Comparison of ENCODE assay signal across 1 cellular context in genomic region chr19:43594710-43595604, GRCh38.
A peak's percentile ranks its signal among the peaks of the same experiment; 100 is the strongest.
TF ChIP-seq lines count a peak whose summit lies in the region.

No MANE protein-coding gene starts in this region.

TF ChIP-seq in HepG2, 621 proteins besides CTCF, POLR2A, EP300 and RAD21 (continued from another document and continues in another):
- TF ChIP-seq ZNF318 (CRISPR knock-in tag; IDR thresholded peaks at IDR 0.05) = no peak
- no peak for TF ChIP-seq ZNF7 (CRISPR knock-in tag; IDR thresholded peaks at IDR 0.05)
- no peak for TF ChIP-seq TFDP1 (CRISPR knock-in tag; IDR thresholded peaks at IDR 0.05; ENCODE audit: borderline replicate concordance)
- no peak for TF ChIP-seq CENPT (CRISPR knock-in tag; IDR thresholded peaks at IDR 0.05; ENCODE audit: low read depth)
- TF ChIP-seq, protein P1, sequence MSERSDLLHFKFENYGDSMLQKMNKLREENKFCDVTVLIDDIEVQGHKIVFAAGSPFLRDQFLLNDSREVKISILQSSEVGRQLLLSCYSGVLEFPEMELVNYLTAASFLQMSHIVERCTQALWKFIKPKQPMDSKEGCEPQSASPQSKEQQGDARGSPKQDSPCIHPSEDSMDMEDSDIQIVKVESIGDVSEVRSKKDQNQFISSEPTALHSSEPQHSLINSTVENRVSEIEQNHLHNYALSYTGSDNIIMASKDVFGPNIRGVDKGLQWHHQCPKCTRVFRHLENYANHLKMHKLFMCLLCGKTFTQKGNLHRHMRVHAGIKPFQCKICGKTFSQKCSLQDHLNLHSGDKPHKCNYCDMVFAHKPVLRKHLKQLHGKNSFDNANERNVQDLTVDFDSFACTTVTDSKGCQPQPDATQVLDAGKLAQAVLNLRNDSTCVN (CRISPR knock-in tag; IDR thresholded peaks at IDR 0.05; ENCODE audit: borderline replicate concordance) = peak; percentile 30; the same call in 1 of the 2 replicates
- TF ChIP-seq, protein P2, sequence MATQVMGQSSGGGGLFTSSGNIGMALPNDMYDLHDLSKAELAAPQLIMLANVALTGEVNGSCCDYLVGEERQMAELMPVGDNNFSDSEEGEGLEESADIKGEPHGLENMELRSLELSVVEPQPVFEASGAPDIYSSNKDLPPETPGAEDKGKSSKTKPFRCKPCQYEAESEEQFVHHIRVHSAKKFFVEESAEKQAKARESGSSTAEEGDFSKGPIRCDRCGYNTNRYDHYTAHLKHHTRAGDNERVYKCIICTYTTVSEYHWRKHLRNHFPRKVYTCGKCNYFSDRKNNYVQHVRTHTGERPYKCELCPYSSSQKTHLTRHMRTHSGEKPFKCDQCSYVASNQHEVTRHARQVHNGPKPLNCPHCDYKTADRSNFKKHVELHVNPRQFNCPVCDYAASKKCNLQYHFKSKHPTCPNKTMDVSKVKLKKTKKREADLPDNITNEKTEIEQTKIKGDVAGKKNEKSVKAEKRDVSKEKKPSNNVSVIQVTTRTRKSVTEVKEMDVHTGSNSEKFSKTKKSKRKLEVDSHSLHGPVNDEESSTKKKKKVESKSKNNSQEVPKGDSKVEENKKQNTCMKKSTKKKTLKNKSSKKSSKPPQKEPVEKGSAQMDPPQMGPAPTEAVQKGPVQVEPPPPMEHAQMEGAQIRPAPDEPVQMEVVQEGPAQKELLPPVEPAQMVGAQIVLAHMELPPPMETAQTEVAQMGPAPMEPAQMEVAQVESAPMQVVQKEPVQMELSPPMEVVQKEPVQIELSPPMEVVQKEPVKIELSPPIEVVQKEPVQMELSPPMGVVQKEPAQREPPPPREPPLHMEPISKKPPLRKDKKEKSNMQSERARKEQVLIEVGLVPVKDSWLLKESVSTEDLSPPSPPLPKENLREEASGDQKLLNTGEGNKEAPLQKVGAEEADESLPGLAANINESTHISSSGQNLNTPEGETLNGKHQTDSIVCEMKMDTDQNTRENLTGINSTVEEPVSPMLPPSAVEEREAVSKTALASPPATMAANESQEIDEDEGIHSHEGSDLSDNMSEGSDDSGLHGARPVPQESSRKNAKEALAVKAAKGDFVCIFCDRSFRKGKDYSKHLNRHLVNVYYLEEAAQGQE (IDR thresholded peaks at IDR 0.05; ENCODE audit: borderline replicate concordance in 1 of 2, low read depth in 1 of 2, low read length in 2 of 2) = no peak
- no peak; the same call in 1 of the 2 replicates for TF ChIP-seq HDAC2 (CRISPR knock-in tag; IDR thresholded peaks at IDR 0.05)
- peak; percentile 63 for TF ChIP-seq RBFOX2 (IDR thresholded peaks at IDR 0.05; ENCODE audit: low read depth, low read length)
- TF ChIP-seq THYN1 (CRISPR knock-in tag; IDR thresholded peaks at IDR 0.05; ENCODE audit: borderline replicate concordance, low read depth) = no peak
- TF ChIP-seq ZBTB20 (CRISPR knock-in tag; IDR thresholded peaks at IDR 0.05; ENCODE audit: borderline replicate concordance, low read depth) = no peak
- TF ChIP-seq NFKBIZ (CRISPR knock-in tag; IDR thresholded peaks at IDR 0.05) = no peak
- no peak for TF ChIP-seq ZGPAT (CRISPR knock-in tag; IDR thresholded peaks at IDR 0.05)
- TF ChIP-seq ZNF614 (CRISPR knock-in tag; IDR thresholded peaks at IDR 0.05; ENCODE audit: borderline replicate concordance) = no peak
- TF ChIP-seq ZNF563 (CRISPR knock-in tag; IDR thresholded peaks at IDR 0.05) = 0 out of 2 replicates have a peak, but pooled peaks have one; percentile 47
- TF ChIP-seq ZNF547 (CRISPR knock-in tag; IDR thresholded peaks at IDR 0.05) = peak; percentile 68; the same call in 1 of the 2 replicates
- TF ChIP-seq ZNF646 (CRISPR knock-in tag; IDR thresholded peaks at IDR 0.05) = no peak
- TF ChIP-seq PHF5A (CRISPR knock-in tag; IDR thresholded peaks at IDR 0.05; ENCODE audit: low read depth, unreplicated experiment) = no peak
- TF ChIP-seq ZNF724P (CRISPR knock-in tag; IDR thresholded peaks at IDR 0.05; ENCODE audit: borderline replicate concordance) = no peak
- TF ChIP-seq AHR (CRISPR knock-in tag; IDR thresholded peaks at IDR 0.05) = no peak
- TF ChIP-seq ZNF883 (CRISPR knock-in tag; IDR thresholded peaks at IDR 0.05; ENCODE audit: not compliant biosample characterization) = peak; percentile 59
- TF ChIP-seq MTA3 (CRISPR knock-in tag; IDR thresholded peaks at IDR 0.05) = no peak
- TF ChIP-seq ZNF432 (CRISPR knock-in tag; IDR thresholded peaks at IDR 0.05; ENCODE audit: borderline replicate concordance) = no peak
- no peak for TF ChIP-seq KLF16 (CRISPR knock-in tag; IDR thresholded peaks at IDR 0.05)
- TF ChIP-seq ZNF891 (CRISPR knock-in tag; IDR thresholded peaks at IDR 0.05) = no peak; the same call in 1 of the 2 replicates
- TF ChIP-seq SOX13 (IDR thresholded peaks at IDR 0.05) = no peak
- TF ChIP-seq SOX13 (CRISPR knock-in tag; conservative IDR thresholded peaks at IDR 0.05 in 1 of 2, IDR thresholded peaks at IDR 0.05 in 1 of 2) = no peak
- TF ChIP-seq HOXA9 (CRISPR knock-in tag; IDR thresholded peaks at IDR 0.05; ENCODE audit: borderline replicate concordance) = no peak
- TF ChIP-seq ZNF367 (CRISPR knock-in tag; IDR thresholded peaks at IDR 0.05; ENCODE audit: borderline replicate concordance) = no peak
- TF ChIP-seq HNF4G (IDR thresholded peaks at IDR 0.05; ENCODE audit: borderline replicate concordance, low read depth, low read length) = no peak
- no peak for TF ChIP-seq HNF4G (CRISPR knock-in tag; IDR thresholded peaks at IDR 0.05; ENCODE audit: borderline replicate concordance, low read depth)
- TF ChIP-seq ZSCAN30 (CRISPR knock-in tag; IDR thresholded peaks at IDR 0.05) = no peak
- TF ChIP-seq, protein P3, sequence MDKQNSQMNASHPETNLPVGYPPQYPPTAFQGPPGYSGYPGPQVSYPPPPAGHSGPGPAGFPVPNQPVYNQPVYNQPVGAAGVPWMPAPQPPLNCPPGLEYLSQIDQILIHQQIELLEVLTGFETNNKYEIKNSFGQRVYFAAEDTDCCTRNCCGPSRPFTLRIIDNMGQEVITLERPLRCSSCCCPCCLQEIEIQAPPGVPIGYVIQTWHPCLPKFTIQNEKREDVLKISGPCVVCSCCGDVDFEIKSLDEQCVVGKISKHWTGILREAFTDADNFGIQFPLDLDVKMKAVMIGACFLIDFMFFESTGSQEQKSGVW (CRISPR knock-in tag; IDR thresholded peaks at IDR 0.05; ENCODE audit: borderline replicate concordance) = no peak
- TF ChIP-seq ZNF644 (CRISPR knock-in tag; IDR thresholded peaks at IDR 0.05; ENCODE audit: low read depth) = no peak
